18 cellular contexts compared by ENCODE assay signal in genomic region chr19:47073574-47073973, GRCh38. TPM values are rescaled to one million over a fixed set of nuclear protein-coding genes. Genes with fewer than 3 reads are reported as not detected.
A peak's percentile ranks its signal among the peaks of the same experiment; 100 is the strongest.
DNase-seq lines count a peak whose midpoint lies in the region; FAIRE-seq and TF ChIP-seq lines count a peak whose summit lies in the region.
"Had no signal": no experiment of that assay in that cellular context is flagged by ENCODE, and none has a peak within 500 bp of the region (broad histone marks: within the 10 kb centered on the region; RNA-seq: fewer than 3 reads in every experiment).

No MANE protein-coding gene starts in this region.

- no peaks in the 10 kb centered on the region for H3K27me3 Mint-ChIP-seq in nephron progenitor cell (ENCODE audit: low read depth, poor library complexity)
- H3K27me3 Mint-ChIP-seq: CD8-positive, alpha-beta memory T cell had no signal

- peaks cover 26% of the 10 kb centered on the region for H3K4me1 Mint-ChIP-seq in nephron progenitor cell

- H3K27me3 ChIP-seq in BLaER1 treated with 17β-estradiol and CSF1 and Interleukin-3, amounts not matched to agents 10 nM and 100 nM = no peaks in the 10 kb centered on the region
- no peaks in the 10 kb centered on the region for H3K27me3 ChIP-seq in left ventricle myocardium inferior (ENCODE audit: low read depth)
- H3K27me3 ChIP-seq: BE2C had no signal

- H3K27ac Mint-ChIP-seq in nephron progenitor cell = peak overlapping the region; percentile 90

- H3K4me3 ChIP-seq in BLaER1 treated with 17β-estradiol and CSF1 and Interleukin-3, amounts not matched to agents 10 nM and 100 nM = no peak overlapping the region
- H3K4me3 ChIP-seq in HEK293 (ENCODE audit: low read depth, low read length) = no peak overlapping the region
- H3K4me3 ChIP-seq in left ventricle myocardium inferior = no peak overlapping the region
- H3K4me3 ChIP-seq: A549, HAP-1 had no signal

- peak overlapping the region in 6 of 11 experiments; percentile 8 to 47 (median 27); a peak in 2 of 22 replicates for H3K9ac ChIP-seq in BLaER1 treated with 17β-estradiol and CSF1 and Interleukin-3, amounts not matched to agents 10 nM and 100 nM

- peak overlapping the region in 3 of 11 experiments; percentile 33 to 63 (median 63); a peak in 5 of 22 replicates for H3K27ac ChIP-seq in BLaER1 treated with 17β-estradiol and CSF1 and Interleukin-3, amounts not matched to agents 10 nM and 100 nM
- H3K27ac ChIP-seq in HEK293 (ENCODE audit: extremely low read depth, low read depth, low read length) (no peak overlapping the region), angular gyrus (ENCODE audit: low read depth, low read length) (peak overlapping the region; percentile 14), left ventricle myocardium inferior (replicated peaks) (no peak overlapping the region)
- H3K27ac ChIP-seq: A549 had no signal

- H3K36me3 Mint-ChIP-seq in nephron progenitor cell (ENCODE audit: low read depth) = peaks cover 50% of the 10 kb centered on the region

- FAIRE-seq in frontal cortex (lab: Jason Lieb, UNC) = no peak
- FAIRE-seq: A549, GM12892, H1, HepG2, HTR-8/SVneo had no signal

- peaks cover 17 to 28% (median 22%) of the 10 kb centered on the region in 10 experiments; a peak in 19 of 20 replicates for H3K4me1 ChIP-seq in BLaER1 treated with 17β-estradiol and CSF1 and Interleukin-3, amounts not matched to agents 10 nM and 100 nM
- H3K4me1 ChIP-seq in HEK293 (ENCODE audit: control insufficient read depth, insufficient read depth, low read length) (no peaks in the 10 kb centered on the region), left ventricle myocardium inferior (peaks cover 7% of the 10 kb centered on the region)
- H3K4me1 ChIP-seq: A549, BE2C, Caco-2, HAP-1 had no signal

- no peak for DNase-seq in nephron progenitor cell
- DNase-seq in activated CD8-positive, alpha-beta memory T cell treated with anti-CD3 and anti-CD28 coated beads, Interleukin-2, amount 50 U/mL, for 48 hours = no peak
- DNase-seq in frontal cortex (ENCODE audit: low spot score in 2 of 2) = no peak
- no peak for DNase-seq in left ventricle myocardium inferior
- DNase-seq: BE2C; Caco-2; CD8-positive, alpha-beta memory T cell; DND-41; GDM1 had no signal

- no peaks in the 10 kb centered on the region for H3K9me3 Mint-ChIP-seq in nephron progenitor cell
- H3K9me3 Mint-ChIP-seq: CD8-positive, alpha-beta memory T cell had no signal

- CTCF ChIA-PET in HEK293 (lab: Yijun Ruan, JAX) = interaction anchor here (0.9 to 1.5 kb wide), 2 partner anchors 37 to 60 kb away, joined by 3 to 4 read pairs; no protein-coding TSS in a partner anchor

- POLR2A ChIA-PET in HEK293 (lab: Yijun Ruan, JAX) = no interaction called here

- peaks cover 97 to 100% (median 98%) of the 10 kb centered on the region in 11 experiments for H3K36me3 ChIP-seq in BLaER1 treated with 17β-estradiol and CSF1 and Interleukin-3, amounts not matched to agents 10 nM and 100 nM
- H3K36me3 ChIP-seq in HEK293 (ENCODE audit: control insufficient read depth in 2 of 2, insufficient read depth in 1 of 2, low read length in 2 of 2) = peaks cover 35 to 93% of the 10 kb centered on the region in 2 experiments; a peak in 2 of 3 replicates
- H3K36me3 ChIP-seq in left ventricle myocardium inferior = peaks cover 88% of the 10 kb centered on the region

- TF ChIP-seq CTCF in HEK293 (tag by site-specific recombination; IDR thresholded peaks at IDR 0.05) = no peak
- no peak for TF ChIP-seq CTCF in nephron progenitor cell (IDR thresholded peaks at IDR 0.05)
- TF ChIP-seq CTCF in left ventricle myocardium inferior (IDR thresholded peaks at IDR 0.05; ENCODE audit: borderline replicate concordance) = no peak

- H4K20me1 ChIP-seq in BLaER1 treated with 17β-estradiol and CSF1 and Interleukin-3, amounts not matched to agents 10 nM and 100 nM = peaks cover 50 to 85% (median 74%) of the 10 kb centered on the region in 11 experiments

- intact Hi-C loops in left ventricle myocardium inferior (cut with micrococcal nuclease) = no loop called here

- no peaks in the 10 kb centered on the region for H3K9me3 ChIP-seq in BLaER1 treated with 17β-estradiol and CSF1 and Interleukin-3, amounts not matched to agents 10 nM and 100 nM (replicated peaks in 1 of 11)
- H3K9me3 ChIP-seq in HEK293 (ENCODE audit: control insufficient read depth, insufficient read depth, low read depth, low read length) (no peaks in the 10 kb centered on the region), left ventricle myocardium inferior (replicated peaks) (no peaks in the 10 kb centered on the region)
- H3K9me3 ChIP-seq: A549, BE2C, Caco-2, HAP-1 had no signal

- H3K4me3 Mint-ChIP-seq in nephron progenitor cell = no peak overlapping the region
- H3K4me3 Mint-ChIP-seq: CD8-positive, alpha-beta memory T cell had no signal

- H3K4me2 ChIP-seq in BLaER1 treated with 17β-estradiol and CSF1 and Interleukin-3, amounts not matched to agents 10 nM and 100 nM = no peak overlapping the region
- H3K4me2 ChIP-seq: A549 had no signal

TF ChIP-seq in HEK293, 187 proteins besides CTCF, POLR2A, EP300 and RAD21:
- TF ChIP-seq REST (tag by site-specific recombination; IDR thresholded peaks at IDR 0.05) (peak; percentile 80), BCL11A (tag by site-specific recombination; IDR thresholded peaks at IDR 0.05; ENCODE audit: low read depth) (no peak)
TF ChIP-seq in HEK293: peak in this region for 1.

RNA-seq across cellular contexts. Expression of gene TMEM160, which starts 25.1 kb away (rescaled TPM):
- total RNA-seq in frontal cortex (26.1 TPM), left ventricle myocardium inferior (27.1 TPM)

RNA-seq across cellular contexts. Expression of gene ZC3H4, which starts 40.0 kb away (rescaled TPM):
- 11.4 TPM for total RNA-seq in frontal cortex
- 22.1 TPM for total RNA-seq in left ventricle myocardium inferior

RNA-seq across cellular contexts. Expression of gene NPAS1, which starts 53.9 kb away (rescaled TPM):
- 2.9 TPM for total RNA-seq in frontal cortex
- not detected for total RNA-seq in left ventricle myocardium inferior

RNA-seq across cellular contexts. Expression of gene SAE1, which starts 57.1 kb away (rescaled TPM):
- total RNA-seq in frontal cortex (96.2 TPM), left ventricle myocardium inferior (42.5 TPM)
